In the genomic region with DNA sequence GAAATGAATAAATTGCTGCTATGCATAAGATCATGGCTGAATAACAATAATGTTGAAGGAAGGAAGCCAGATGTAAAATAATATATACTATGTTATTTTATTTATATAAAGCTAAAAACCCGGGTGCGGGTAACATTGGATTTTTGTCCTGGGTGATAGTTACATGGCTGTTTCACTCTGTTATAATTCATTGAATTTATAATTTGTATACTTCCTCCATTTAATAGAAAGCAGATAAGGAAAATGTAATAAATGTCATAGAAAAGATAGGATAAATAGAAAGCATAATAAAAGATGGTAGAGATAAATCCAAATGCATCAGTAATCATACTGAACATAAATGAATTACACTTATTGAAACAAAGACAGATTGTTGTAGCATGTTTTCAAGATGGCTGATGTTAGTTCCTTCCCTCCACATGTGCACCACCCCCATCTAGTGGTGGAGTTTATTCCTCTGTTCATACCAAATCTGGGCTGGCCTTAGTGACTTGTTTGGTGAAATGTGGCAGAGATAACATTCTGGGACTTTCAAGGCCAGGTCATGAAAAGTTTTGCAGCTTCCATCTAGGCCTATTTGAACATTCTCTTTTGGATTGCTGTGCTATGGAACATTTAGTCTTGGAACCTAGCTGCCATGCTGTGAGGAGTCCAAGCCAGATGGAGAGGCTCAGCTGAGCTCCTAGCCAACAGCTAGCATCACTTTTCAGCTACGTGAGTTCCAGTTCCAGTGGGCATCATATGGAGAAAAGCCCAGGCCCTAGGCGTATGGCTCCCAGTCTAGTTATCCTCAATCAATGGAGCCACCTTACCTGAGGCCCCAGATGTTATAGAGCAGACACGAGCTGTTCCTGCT, we compare ENCODE assay signal across 8 cellular contexts. TPM values are rescaled to one million over a fixed set of nuclear protein-coding genes. Genes with fewer than 3 reads are reported as not detected.
DNase-seq lines count a peak whose midpoint lies in the region; ATAC-seq, FAIRE-seq and TF ChIP-seq lines count a peak whose summit lies in the region.

No MANE protein-coding gene starts in this region.

- peaks cover 6% of the 10 kb centered on the region for H3K9me3 Mint-ChIP-seq in astrocyte (ENCODE audit: unreplicated experiment)

- H3K4me3 Mint-ChIP-seq in astrocyte (ENCODE audit: unreplicated experiment), result no peak overlapping the region

- peak; percentile 45 for FAIRE-seq in astrocyte (lab: Jason Lieb, UNC)
- FAIRE-seq in islet of Langerhans (lab: Jason Lieb, UNC), result peak; percentile 95

- H3K4me3 ChIP-seq in astrocyte (ENCODE audit: insufficient read depth, low read depth, low read length), result no peak overlapping the region

- peaks cover 5% of the 10 kb centered on the region for H3K4me1 Mint-ChIP-seq in astrocyte (ENCODE audit: low read depth, unreplicated experiment)

- H3K36me3 ChIP-seq in astrocyte (ENCODE audit: insufficient read depth, low read length), result no peaks in the 10 kb centered on the region

- H3K4me2 ChIP-seq in astrocyte (ENCODE audit: low read length), result no peak overlapping the region

- DNase-seq in NCI-H2227 (lab: John Stamatoyannopoulos, UW; ENCODE audit: unreplicated experiment) (peak; percentile 57), NCI-H2227 treated with DMSO at 0.1 percent for 48 hours (lab: John Stamatoyannopoulos, UW) (no peak), KBM-7 (peak; percentile 91), T-helper 2 cell (peak in 4 of 5 experiments; percentile 22 to 78 (median 43)), astrocyte (ENCODE audit: low read depth) (peak; percentile 10)
- peak in 2 of 3 experiments; percentile 34 to 48 for DNase-seq in stimulated activated CD4-positive, alpha-beta T cell treated with anti-CD3 and anti-CD28 coated beads, TNF-alpha, amount 100 ng/mL, for 4 hours (ENCODE audit: low read depth in 3 of 3)

- H2AFZ ChIP-seq in astrocyte (ENCODE audit: low read depth, low read length), result no peak overlapping the region

- no peaks in the 10 kb centered on the region for H3K9me3 ChIP-seq in astrocyte (ENCODE audit: insufficient read depth, low read depth, low read length)

- in situ Hi-C loops in KBM-7 (cut with MboI; ENCODE audit: low pct_unique_long_range_greater_than_20kb, low sequenced_read_pairs), result no loop called here

- H3K27ac ChIP-seq in astrocyte (ENCODE audit: low read depth, low read length), result no peak overlapping the region

- no peaks in the 10 kb centered on the region for H3K4me1 ChIP-seq in astrocyte (ENCODE audit: insufficient read depth, low read length)

- peak; percentile 74 for TF ChIP-seq CTCF in astrocyte (IDR thresholded peaks at IDR 0.05; ENCODE audit: insufficient read depth, low read depth, low read length)

- H3K27me3 ChIP-seq in astrocyte (ENCODE audit: insufficient read depth, low read length), result no peaks in the 10 kb centered on the region

- H3K27me3 Mint-ChIP-seq in astrocyte (ENCODE audit: low read depth, unreplicated experiment), result no peaks in the 10 kb centered on the region

- ATAC-seq in GM21717 (IDR thresholded peaks at IDR 0.05; ENCODE audit: unreplicated experiment), result no peak

- H3K79me2 ChIP-seq in astrocyte (ENCODE audit: insufficient read depth, low read length), result no peaks in the 10 kb centered on the region

- no peaks in the 10 kb centered on the region for H4K20me1 ChIP-seq in astrocyte (ENCODE audit: insufficient read depth, low read length)

- H3K27ac Mint-ChIP-seq in astrocyte (ENCODE audit: unreplicated experiment), result no peak overlapping the region

- H3K9ac ChIP-seq in astrocyte (ENCODE audit: low read length), result no peak overlapping the region

- peaks cover 11% of the 10 kb centered on the region for H3K36me3 Mint-ChIP-seq in astrocyte (ENCODE audit: low read depth, unreplicated experiment)

RNA-seq across cellular contexts. Expression of gene AHCYL2, which starts 46.9 kb away (rescaled TPM):
- 13.3 and 14.7 TPM in 2 replicates for total RNA-seq in astrocyte
